Comparison of ENCODE assay signal across 14 cellular contexts in genomic region chr12:132618683-132619043, GRCh38. TPM values are rescaled to one million over a fixed set of nuclear protein-coding genes. Genes with fewer than 3 reads are reported as not detected.
DNase-seq lines count a peak whose midpoint lies in the region; ATAC-seq, FAIRE-seq and TF ChIP-seq lines count a peak whose summit lies in the region.
"Had no signal": no experiment of that assay in that cellular context is flagged by ENCODE, and none has a peak within 500 bp of the region (broad histone marks: within the 10 kb centered on the region; RNA-seq: fewer than 3 reads in every experiment).

P2RX2 (plus strand) TSS chr12:132618776; CDS start chr12:132618817, 41 bp downstream.

- peak within 1 kb of the TSS; percentile 24; the same call in 1 of the 2 replicates for H3K4me2 ChIP-seq in PC-3 (ENCODE audit: low read length)

- H3K36me3 ChIP-seq in PC-3 (ENCODE audit: low read depth, low read length) = no peaks in the 10 kb centered on the region

- 0 out of 2 replicates have a peak, but pooled peaks cover 3% of the 10 kb centered on the region for H3K9me3 ChIP-seq in PC-3 (ENCODE audit: low read length)

- H3K27ac Mint-ChIP-seq in activated CD4-positive, alpha-beta T cell treated with anti-CD3 and anti-CD28 coated beads, Interleukin-2, amount 10 ng/mL, durations not matched to agents 7 days and 5 days = peak within 1 kb of the TSS; percentile 22
- H3K27ac Mint-ChIP-seq in stimulated activated effector memory CD8-positive, alpha-beta T cell treated with anti-CD3 and anti-CD28 coated beads, Interleukin-12 subunit alpha, Interleukin-12 subunit beta, amount 100 ng/mL, for 72 hours = no peak within 1 kb of the TSS

- H3K4me1 ChIP-seq in PC-3 (ENCODE audit: insufficient read depth, low read length) = peaks cover 15% of the 10 kb centered on the region

- 0 out of 2 replicates have a peak within 1 kb of the TSS, but pooled peaks have one; percentile 7 for H3K4me3 ChIP-seq in PC-3 (ENCODE audit: low read length)
- H3K4me3 ChIP-seq in iPS-11a (ENCODE audit: low read depth, low read length) = peak within 1 kb of the TSS; percentile 43

- POLR2A ChIA-PET in activated CD4-positive, alpha-beta T cell treated with anti-CD3 and anti-CD28 coated beads, Interleukin-2, amount 10 ng/mL, durations not matched to agents 7 days and 5 days (lab: Charles Lee) = interaction anchor here (0.7 kb wide), 1 partner anchor 123 kb away, joined by 4 read pairs; no protein-coding TSS in a partner anchor
- POLR2A ChIA-PET in PC-3 (lab: Charles Lee; ENCODE audit: unreplicated experiment) = no interaction called here

- CTCF ChIA-PET in activated CD4-positive, alpha-beta T cell treated with anti-CD3 and anti-CD28 coated beads, Interleukin-2, amount 10 ng/mL, durations not matched to agents 7 days and 5 days (lab: Charles Lee) = interaction anchor here (1.0 kb wide), 1 partner anchor 9 kb away, joined by 3 read pairs; the partner anchor contains the start of gene LRCOL1
- CTCF ChIA-PET in PC-3 (lab: Charles Lee) = no interaction called here

- peaks cover 38% of the 10 kb centered on the region for H3K27me3 ChIP-seq in PC-3 (ENCODE audit: low read length)

- TF ChIP-seq CTCF in PC-3 (conservative IDR thresholded peaks at IDR 0.05; ENCODE audit: low read depth, low read length) (no peak), GM13976 (IDR thresholded peaks at IDR 0.05; ENCODE audit: borderline replicate concordance, control extremely low read depth, extremely low read depth, insufficient read depth, missing control alignments) (no peak)

- no peaks in the 10 kb centered on the region for H4K20me1 ChIP-seq in PC-3 (ENCODE audit: low read length)

- H3K9ac ChIP-seq in PC-3 (ENCODE audit: low read length) = no peak within 1 kb of the TSS

- no peaks in the 10 kb centered on the region for H3K9me2 ChIP-seq in PC-3 (replicated peaks; ENCODE audit: low read length)

- BruUV-seq in PC-3 (replicated peaks; lab: Mats Ljungman, UMichigan) = no TSS peak

- peaks cover 13% of the 10 kb centered on the region for H3K4me1 Mint-ChIP-seq in activated CD4-positive, alpha-beta T cell treated with anti-CD3 and anti-CD28 coated beads, Interleukin-2, amount 10 ng/mL, durations not matched to agents 7 days and 5 days
- H3K4me1 Mint-ChIP-seq in stimulated activated effector memory CD8-positive, alpha-beta T cell treated with anti-CD3 and anti-CD28 coated beads, Interleukin-12 subunit alpha, Interleukin-12 subunit beta, amount 100 ng/mL, for 72 hours = peaks cover 27% of the 10 kb centered on the region

- intact Hi-C loops in PC-3 (cut with micrococcal nuclease) = no loop called here

- H3K27me3 Mint-ChIP-seq in activated CD4-positive, alpha-beta T cell treated with anti-CD3 and anti-CD28 coated beads, Interleukin-2, amount 10 ng/mL, durations not matched to agents 7 days and 5 days = peaks cover 22% of the 10 kb centered on the region

- no peak within 1 kb of the TSS for H3K27ac ChIP-seq in PC-3 (ENCODE audit: low read length)

- no peaks in the 10 kb centered on the region for H3F3A ChIP-seq in PC-3 (ENCODE audit: low read length, unreplicated experiment)

- no peak for ATAC-seq in PC-3
- ATAC-seq in stimulated activated effector memory CD8-positive, alpha-beta T cell treated with anti-CD3 and anti-CD28 coated beads, Interleukin-12 subunit alpha, Interleukin-12 subunit beta, amount 100 ng/mL, for 72 hours = no peak
- ATAC-seq: left ventricle myocardium superior had no signal

- in situ Hi-C loops in GM13976 (cut with MboI; ENCODE audit: low sequenced_read_pairs, unreplicated experiment) = loop anchor here (25.0 kb wide), 1 partner anchor 206 kb away; no protein-coding TSS in a partner anchor

- no peaks in the 10 kb centered on the region for H3K79me2 ChIP-seq in PC-3 (ENCODE audit: low read length)

- DNase-seq in activated CD4-positive, alpha-beta T cell treated with anti-CD3 and anti-CD28 coated beads, Interleukin-2, amount 10 ng/mL, durations not matched to agents 7 days and 5 days = no peak
- DNase-seq in activated CD4-positive, alpha-beta T cell treated with anti-CD3 and anti-CD28 coated beads, Interleukin-2, amount 50 U/mL, for 4 hours = no peak
- DNase-seq in PC-3 = no peak
- DNase-seq in stimulated activated effector memory CD8-positive, alpha-beta T cell treated with anti-CD3 and anti-CD28 coated beads, Interleukin-12 subunit alpha, Interleukin-12 subunit beta, amount 100 ng/mL, for 72 hours (ENCODE audit: low spot score in 2 of 2) = no peak
- DNase-seq in GM13976 (ENCODE audit: low spot score) = no peak
- no peak for DNase-seq in middle frontal gyrus (ENCODE audit: extremely low spot score, low spot score)
- DNase-seq in RCC 7860 (ENCODE audit: low spot score) = no peak
- DNase-seq: AML-193, left ventricle myocardium superior, NCI-H1092, T-helper 9 cell had no signal

- H3K4me3 Mint-ChIP-seq in activated CD4-positive, alpha-beta T cell treated with anti-CD3 and anti-CD28 coated beads, Interleukin-2, amount 10 ng/mL, durations not matched to agents 7 days and 5 days = no peak within 1 kb of the TSS
- peak within 1 kb of the TSS; percentile 4 for H3K4me3 Mint-ChIP-seq in stimulated activated effector memory CD8-positive, alpha-beta T cell treated with anti-CD3 and anti-CD28 coated beads, Interleukin-12 subunit alpha, Interleukin-12 subunit beta, amount 100 ng/mL, for 72 hours

- H2AFZ ChIP-seq in PC-3 (ENCODE audit: low read length) = no peak within 1 kb of the TSS

- H3K9me3 Mint-ChIP-seq in activated CD4-positive, alpha-beta T cell treated with anti-CD3 and anti-CD28 coated beads, Interleukin-2, amount 10 ng/mL, durations not matched to agents 7 days and 5 days = peaks cover 7% of the 10 kb centered on the region
- H3K9me3 Mint-ChIP-seq in stimulated activated effector memory CD8-positive, alpha-beta T cell treated with anti-CD3 and anti-CD28 coated beads, Interleukin-12 subunit alpha, Interleukin-12 subunit beta, amount 100 ng/mL, for 72 hours = no peaks in the 10 kb centered on the region

- H3K36me3 Mint-ChIP-seq in activated CD4-positive, alpha-beta T cell treated with anti-CD3 and anti-CD28 coated beads, Interleukin-2, amount 10 ng/mL, durations not matched to agents 7 days and 5 days (ENCODE audit: low read depth) = peaks cover 13% of the 10 kb centered on the region
- peaks cover 13% of the 10 kb centered on the region for H3K36me3 Mint-ChIP-seq in stimulated activated effector memory CD8-positive, alpha-beta T cell treated with anti-CD3 and anti-CD28 coated beads, Interleukin-12 subunit alpha, Interleukin-12 subunit beta, amount 100 ng/mL, for 72 hours

- FAIRE-seq in RCC 7860 (lab: Jason Lieb, UNC) = no peak

RNA-seq across cellular contexts. Expression of gene P2RX2, which starts in this region (rescaled TPM):
- not detected for total RNA-seq in activated CD4-positive, alpha-beta T cell treated with anti-CD3 and anti-CD28 coated beads, Interleukin-2, amount 10 ng/mL, durations not matched to agents 7 days and 5 days
- not detected in 2 replicates for total RNA-seq in PC-3 (2014; rRNA removed)
- total RNA-seq: chondrocyte, fibroblast of villous mesenchyme, left ventricle myocardium superior had no signal
